8 cellular contexts compared by ENCODE assay signal in genomic region chr4:104494161-104494560, GRCh38. TPM values are rescaled to one million over a fixed set of nuclear protein-coding genes. Genes with fewer than 3 reads are reported as not detected.
DNase-seq lines count a peak whose midpoint lies in the region; ATAC-seq, FAIRE-seq and TF ChIP-seq lines count a peak whose summit lies in the region.

No MANE protein-coding gene starts in this region.

- H3K27ac Mint-ChIP-seq in WTC11, result no peak overlapping the region

- POLR2A ChIA-PET in HEK293 (lab: Yijun Ruan, JAX) (no interaction called here), WTC11 (lab: Charles Lee) (interaction anchor here (0.6 kb wide), 2 partner anchors 99 to 979 kb away, joined by 3 to 10 read pairs; no protein-coding TSS in a partner anchor)

- H3K36me3 ChIP-seq in HEK293 (ENCODE audit: control insufficient read depth in 2 of 2, insufficient read depth in 1 of 2, low read length in 2 of 2) (no peaks in the 10 kb centered on the region), small intestine (ENCODE audit: control insufficient read depth in 2 of 2, insufficient read depth in 2 of 2, low read length in 2 of 2) (no peaks in the 10 kb centered on the region)

- H3K27ac ChIP-seq in HEK293 (ENCODE audit: extremely low read depth, low read depth, low read length), result peak overlapping the region; percentile 67; the same call in 1 of the 2 replicates
- peak overlapping the region; percentile 74 to 75 for H3K27ac ChIP-seq in small intestine (ENCODE audit: low read depth in 1 of 2, low read length in 1 of 2)

- no peaks in the 10 kb centered on the region for H3K9me3 Mint-ChIP-seq in WTC11

- H3K36me3 Mint-ChIP-seq in WTC11, result no peaks in the 10 kb centered on the region

- peak overlapping the region; percentile 95 for H3K4me3 Mint-ChIP-seq in WTC11

- DNase-seq in WTC11 (ENCODE audit: low spot score) (no peak), small intestine (peak; percentile 68), NCI-H2081 (lab: John Stamatoyannopoulos, UW) (no peak), SW 1271 (lab: John Stamatoyannopoulos, UW) (no peak)

- TF ChIP-seq CTCF in HEK293 (tag by site-specific recombination; IDR thresholded peaks at IDR 0.05) (no peak), WTC11 (IDR thresholded peaks at IDR 0.05) (no peak)

- H3K27me3 Mint-ChIP-seq in WTC11 (ENCODE audit: low read depth), result peaks cover 59% of the 10 kb centered on the region

- H3K27me3 ChIP-seq in small intestine (ENCODE audit: control insufficient read depth in 2 of 2, insufficient read depth in 2 of 2, low read length in 2 of 2), result no peaks in the 10 kb centered on the region

- 3 to 24% (median 14%) methylated on average over 5 of the region's 5 CpGs for WGBS in small intestine, 3 donors

- H3K4me3 ChIP-seq in HEK293 (ENCODE audit: low read depth, low read length), result peak overlapping the region; percentile 56
- peak overlapping the region; percentile 65; the same call in 1 of the 2 replicates for H3K4me3 ChIP-seq in iPS-18c (ENCODE audit: insufficient read depth, low read depth, low read length)
- H3K4me3 ChIP-seq in small intestine (ENCODE audit: low read depth in 1 of 2, low read length in 2 of 2), result peak overlapping the region in 1 of 2 donors; percentile 55

- H3K9me3 ChIP-seq in HEK293 (ENCODE audit: control insufficient read depth, insufficient read depth, low read depth, low read length) (no peaks in the 10 kb centered on the region), iPS-18c (ENCODE audit: control insufficient read depth, insufficient read depth, low read length) (no peaks in the 10 kb centered on the region), small intestine (ENCODE audit: control insufficient read depth, low read depth) (no peaks in the 10 kb centered on the region)

- H3K4me1 ChIP-seq in HEK293 (ENCODE audit: control insufficient read depth, insufficient read depth, low read length) (no peaks in the 10 kb centered on the region; the same call in none of the 2 replicates), small intestine (ENCODE audit: control insufficient read depth in 2 of 2, insufficient read depth in 1 of 2, low read depth in 1 of 2, low read length in 1 of 2) (no peaks in the 10 kb centered on the region)

- CTCF ChIA-PET in HEK293 (lab: Yijun Ruan, JAX), result no interaction called here
- CTCF ChIA-PET in WTC11 (lab: Charles Lee), result interaction anchor here (0.6 kb wide), 1 partner anchor 968 kb away, joined by 6 read pairs; no protein-coding TSS in a partner anchor

- ATAC-seq in WTC11 (no peak), HG03342 (IDR thresholded peaks at IDR 0.05; ENCODE audit: unreplicated experiment) (no peak), GM21360 (IDR thresholded peaks at IDR 0.05; ENCODE audit: unreplicated experiment) (no peak)

- H3K4me1 Mint-ChIP-seq in WTC11, result peaks cover 40% of the 10 kb centered on the region

- no peak for FAIRE-seq in small intestine (lab: Jason Lieb, UNC)

TF ChIP-seq in HEK293, 187 proteins besides CTCF, POLR2A, EP300 and RAD21:
- no peak for TF ChIP-seq ZNF514 (tag by site-specific recombination; IDR thresholded peaks at IDR 0.05)
- TF ChIP-seq ZNF580 (tag by site-specific recombination; IDR thresholded peaks at IDR 0.05), result no peak
- no peak for TF ChIP-seq ZNF701 (tag by site-specific recombination; IDR thresholded peaks at IDR 0.05)
- TF ChIP-seq ZNF791 (tag by site-specific recombination; IDR thresholded peaks at IDR 0.05), result no peak
- no peak for TF ChIP-seq ZNF19 (tag by site-specific recombination; IDR thresholded peaks at IDR 0.05; ENCODE audit: low read depth)
- no peak for TF ChIP-seq ZNF350 (tag by site-specific recombination; IDR thresholded peaks at IDR 0.05)

TF ChIP-seq in WTC11, 78 proteins besides CTCF, POLR2A, EP300 and RAD21:
- TF ChIP-seq FOXK1 (CRISPR knock-in tag; IDR thresholded peaks at IDR 0.05), result no peak
- no peak for TF ChIP-seq SMAD3 (CRISPR knock-in tag; IDR thresholded peaks at IDR 0.05; ENCODE audit: borderline replicate concordance)
- no peak for TF ChIP-seq MYBL2 (CRISPR knock-in tag; IDR thresholded peaks at IDR 0.05)
- no peak for TF ChIP-seq RORB (CRISPR knock-in tag; IDR thresholded peaks at IDR 0.05)
- TF ChIP-seq ZMAT4 (CRISPR knock-in tag; IDR thresholded peaks at IDR 0.05), result no peak
- TF ChIP-seq PRDM15 (CRISPR knock-in tag; IDR thresholded peaks at IDR 0.05), result no peak
- no peak for TF ChIP-seq STAT6 (CRISPR knock-in tag; conservative IDR thresholded peaks at IDR 0.05; ENCODE audit: low read depth)
- no peak for TF ChIP-seq ESRRA (CRISPR knock-in tag; IDR thresholded peaks at IDR 0.05; ENCODE audit: borderline replicate concordance)
- no peak for TF ChIP-seq HMGA2 (CRISPR knock-in tag; IDR thresholded peaks at IDR 0.05)
- no peak for TF ChIP-seq CREB1 (CRISPR knock-in tag; IDR thresholded peaks at IDR 0.05)
- TF ChIP-seq GRHL2 (CRISPR knock-in tag; IDR thresholded peaks at IDR 0.05; ENCODE audit: insufficient replicate concordance, severe bottlenecking), result no peak
- TF ChIP-seq ZNF138 (CRISPR knock-in tag; conservative IDR thresholded peaks at IDR 0.05), result no peak
- no peak for TF ChIP-seq USF2 (CRISPR knock-in tag; IDR thresholded peaks at IDR 0.05)
- no peak for TF ChIP-seq ATF3 (CRISPR knock-in tag; conservative IDR thresholded peaks at IDR 0.05)
- no peak for TF ChIP-seq ZBTB21 (CRISPR knock-in tag; IDR thresholded peaks at IDR 0.05; ENCODE audit: borderline replicate concordance)
- no peak for TF ChIP-seq TP53 (CRISPR knock-in tag; IDR thresholded peaks at IDR 0.05)
- no peak for TF ChIP-seq ZNF423 (CRISPR knock-in tag; IDR thresholded peaks at IDR 0.05)
- TF ChIP-seq ZNF416 (CRISPR knock-in tag; IDR thresholded peaks at IDR 0.05), result no peak

RNA-seq across cellular contexts. Expression of gene CXXC4, which starts 0.5 kb away (rescaled TPM):
- total RNA-seq in WTC11 (2021), result 2.4 to 3.3 TPM (median 2.8 TPM) in 3 replicates
- polyA plus RNA-seq in small intestine, result 1 to 10 TPM in 2 of 3 donors, under 1 TPM in 1; 0.54 to 1.3 (median 1.1) TPM
